Comparison of ENCODE assay signal across 10 cellular contexts in genomic region chr1:31617218-31617916, GRCh38. TPM values are rescaled to one million over a fixed set of nuclear protein-coding genes. Genes with fewer than 3 reads are reported as not detected.
DNase-seq lines count a peak whose midpoint lies in the region; ATAC-seq and TF ChIP-seq lines count a peak whose summit lies in the region.
"Had no signal": no experiment of that assay in that cellular context is flagged by ENCODE, and none has a peak within 500 bp of the region (broad histone marks: within the 10 kb centered on the region; RNA-seq: fewer than 3 reads in every experiment).

Gene HCRTR1, plus strand, starts transcription at chr1:31617689. Its CDS starts 1,504 bp downstream, at chr1:31619193.

- 56% methylated on average over 11 of the region's 48 CpGs for WGBS in SK-N-SH (ENCODE audit: low lambda C conversion rate)

- H3K27ac ChIP-seq in SK-N-SH (ENCODE audit: low read depth in 2 of 2, low read length in 1 of 2) = no peak within 1 kb of the TSS; a peak in 1 of 4 replicates
- H3K27ac ChIP-seq in foreskin keratinocyte = no peak within 1 kb of the TSS

- H3K27me3 ChIP-seq in SK-N-SH (ENCODE audit: insufficient read depth) (no peaks in the 10 kb centered on the region), foreskin keratinocyte (peaks cover 36% of the 10 kb centered on the region)

- intact Hi-C loops in Calu3 (cut with micrococcal nuclease; ENCODE audit: unreplicated experiment) = no loop called here
- intact Hi-C loops in posterior vena cava (cut with DNase I) = loop anchor here in 1 of 2 donors (10.0 kb wide), 1 partner anchor 53 kb away; no protein-coding TSS in a partner anchor

- peak within 1 kb of the TSS; percentile 86; the same call in 1 of the 2 replicates for H2AFZ ChIP-seq in SK-N-SH (ENCODE audit: low read depth)

- no peak for TF ChIP-seq EP300 in SK-N-SH (IDR thresholded peaks at IDR 0.05; ENCODE audit: borderline replicate concordance in 1 of 2, low read depth in 1 of 2, low read length in 1 of 2)

- TF ChIP-seq CTCF in Calu3 (IDR thresholded peaks at IDR 0.05; ENCODE audit: unreplicated experiment) (no peak), SK-N-SH (IDR thresholded peaks at IDR 0.05) (no peak), foreskin keratinocyte (conservative IDR thresholded peaks at IDR 0.05) (no peak), GM10248 (IDR thresholded peaks at IDR 0.05; ENCODE audit: control extremely low read depth, extremely low read depth, low read depth, missing control alignments) (no peak)

- H3K9ac ChIP-seq in SK-N-SH = 0 out of 2 replicates have a peak within 1 kb of the TSS, but pooled peaks have one; percentile 34

- peaks cover 6% of the 10 kb centered on the region for H3K36me3 Mint-ChIP-seq in Calu3 (ENCODE audit: insufficient read depth, unreplicated experiment)

- H3K9me3 ChIP-seq in SK-N-SH = no peaks in the 10 kb centered on the region

- H3K9me3 Mint-ChIP-seq in Calu3 (ENCODE audit: low read depth, unreplicated experiment) = no peaks in the 10 kb centered on the region

- H4K20me1 ChIP-seq in SK-N-SH (ENCODE audit: insufficient read depth) = no peaks in the 10 kb centered on the region

- H3K27me3 Mint-ChIP-seq in Calu3 (ENCODE audit: unreplicated experiment) = peaks cover 44% of the 10 kb centered on the region

- CTCF ChIA-PET in Calu3 (lab: Charles Lee) = interaction anchor here (0.5 to 1.4 kb wide), 6 partner anchors 12 to 1426 kb away, joined by 3 to 7 read pairs (median 4); no protein-coding TSS in a partner anchor
- CTCF ChIA-PET in SK-N-SH (lab: Yijun Ruan, JAX) = interaction anchor here (0.6 to 4.2 kb wide), 31 partner anchors 8 to 683 kb away, joined by 3 to 56 read pairs (median 6); partner anchors contain the start of genes PEF1 and TINAGL1
- CTCF ChIA-PET in GM10248 (lab: Yijun Ruan, JAX) = interaction anchor here (1.1 to 4.2 kb wide), 18 partner anchors 10 to 79 kb away, joined by 3 to 52 read pairs (median 7); partner anchors contain the start of gene PEF1

- peak within 1 kb of the TSS; percentile 96 for H3K4me2 ChIP-seq in SK-N-SH

- POLR2A ChIA-PET in SK-N-SH (lab: Yijun Ruan, JAX) (no interaction called here), GM10248 (lab: Yijun Ruan, JAX) (no interaction called here)

- peaks cover 7% of the 10 kb centered on the region for H3K4me1 Mint-ChIP-seq in Calu3 (ENCODE audit: low read depth, unreplicated experiment)

- H3K4me3 Mint-ChIP-seq in Calu3 (ENCODE audit: low read depth, unreplicated experiment) = peak within 1 kb of the TSS; percentile 71

- no peaks in the 10 kb centered on the region for H3F3A ChIP-seq in SK-N-SH (replicated peaks; ENCODE audit: insufficient read depth)

- no peaks in the 10 kb centered on the region for H3K9me2 ChIP-seq in SK-N-SH

- H3K4me1 ChIP-seq in SK-N-SH (ENCODE audit: control insufficient read depth in 1 of 2, insufficient read depth in 2 of 2, low read depth in 1 of 2, low read length in 1 of 2) = peaks cover 0 to 24% of the 10 kb centered on the region in 2 experiments; a peak in 1 of 4 replicates
- H3K4me1 ChIP-seq in foreskin keratinocyte = no peaks in the 10 kb centered on the region

- peak within 1 kb of the TSS; percentile 72 for H3K27ac Mint-ChIP-seq in Calu3 (ENCODE audit: unreplicated experiment)

- no peak for DNase-seq in Calu3
- DNase-seq in SK-N-SH = peak; percentile 67
- DNase-seq in foreskin keratinocyte = no peak
- DNase-seq in posterior vena cava (ENCODE audit: low spot score) = peak; percentile 74
- no peak for DNase-seq in GM10248 (ENCODE audit: extremely low spot score)
- DNase-seq in activated CD8-positive, alpha-beta memory T cell treated with anti-CD3 and anti-CD28 coated beads for 24 hours = no peak
- no peak for DNase-seq in NCI-H82 treated with DMSO at 0.1 percent for 48 hours (lab: John Stamatoyannopoulos, UW; ENCODE audit: unreplicated experiment)
- DNase-seq: caudate nucleus, NCI-H1694 had no signal

- peak within 1 kb of the TSS; percentile 58 to 68 for H3K4me3 ChIP-seq in SK-N-SH (ENCODE audit: low read depth in 2 of 2, low read length in 1 of 2)

- H3K79me2 ChIP-seq in SK-N-SH (ENCODE audit: insufficient read depth) = no peaks in the 10 kb centered on the region

- BruUV-seq in Calu3 (replicated peaks; lab: Mats Ljungman, UMichigan) = no TSS peak

- H3K36me3 ChIP-seq in SK-N-SH (replicated peaks in 1 of 2; ENCODE audit: control insufficient read depth in 1 of 2, insufficient read depth in 2 of 2, low read length in 1 of 2) = no peaks in the 10 kb centered on the region

- no peak for TF ChIP-seq RAD21 in SK-N-SH (IDR thresholded peaks at IDR 0.05; ENCODE audit: low read length)

- ATAC-seq in foreskin keratinocyte (peak; percentile 4), GM18909 (IDR thresholded peaks at IDR 0.05; ENCODE audit: poor library complexity, unreplicated experiment) (no peak)

TF ChIP-seq in SK-N-SH, 30 proteins besides CTCF, POLR2A, EP300 and RAD21:
- TF ChIP-seq TAF1 (IDR thresholded peaks at IDR 0.05; ENCODE audit: borderline replicate concordance, low read depth, low read length) = no peak
- TF ChIP-seq NRF1 (IDR thresholded peaks at IDR 0.05; ENCODE audit: low read depth, low read length) = no peak
- TF ChIP-seq FOXM1 (IDR thresholded peaks at IDR 0.05; ENCODE audit: low read depth) = no peak
- no peak for TF ChIP-seq POLR2AphosphoS5 (IDR thresholded peaks at IDR 0.05; ENCODE audit: low read depth, low read length)
- TF ChIP-seq MEF2A (IDR thresholded peaks at IDR 0.05; ENCODE audit: borderline replicate concordance, low read depth) = no peak
- no peak for TF ChIP-seq JUND (IDR thresholded peaks at IDR 0.05)
- no peak for TF ChIP-seq TCF12 (IDR thresholded peaks at IDR 0.05)
- no peak for TF ChIP-seq IRF3 (IDR thresholded peaks at IDR 0.05; ENCODE audit: low read depth, low read length)
- TF ChIP-seq SMC3 (IDR thresholded peaks at IDR 0.05; ENCODE audit: low read depth, low read length) = no peak
- no peak for TF ChIP-seq MXI1 (IDR thresholded peaks at IDR 0.05; ENCODE audit: low read depth, low read length)
- no peak for TF ChIP-seq FOSL2 (IDR thresholded peaks at IDR 0.05; ENCODE audit: borderline replicate concordance, low read depth)
- no peak for TF ChIP-seq NFIC (IDR thresholded peaks at IDR 0.05; ENCODE audit: borderline replicate concordance)

RNA-seq across cellular contexts. Expression of gene HCRTR1, which starts in this region (rescaled TPM):
- total RNA-seq in Calu3 (2022) (not detected in 2 replicates), foreskin keratinocyte (not detected in 2 replicates), posterior vena cava (not detected)
- polyA plus RNA-seq in SK-N-SH (2012; rRNA removed) (0.03 TPM in 1 of 2 replicates, not detected in the other), foreskin keratinocyte (not detected in 2 replicates)
- polyA plus RNA-seq in SK-N-SH (2012; cell fraction: cytosol; rRNA removed) = 0.05 TPM in 1 of 2 replicates, not detected in the other
- 0.06 TPM in 1 of 2 replicates, not detected in the other for polyA plus RNA-seq in SK-N-SH (2012; cell fraction: nucleus; rRNA removed)

Comparison
In these comparisons a context has a peak if more than half of its experiments do, and no peak if none do; other contexts are left out.
1. Peak in DNase-seq, H3K4me3 ChIP-seq, H3K9ac ChIP-seq and H3K4me2 ChIP-seq in SK-N-SH; RNA of the gene not detected or under 1 TPM.
2. Peak in ATAC-seq in foreskin keratinocyte; RNA of the gene not detected or under 1 TPM.
3. Peak in DNase-seq in posterior vena cava; RNA of the gene not detected or under 1 TPM.